ENCODE assay signal across 23 cellular contexts in genomic region chr10:58570979-58571378, GRCh38. TPM values are rescaled to one million over a fixed set of nuclear protein-coding genes. Genes with fewer than 3 reads are reported as not detected.
"Had no signal": no experiment of that assay in that cellular context is flagged by ENCODE, and none has a peak within 500 bp of the region (broad histone marks: within the 10 kb centered on the region; RNA-seq: fewer than 3 reads in every experiment).

No MANE protein-coding gene starts in this region.

- H3K27me3 ChIP-seq: MG63 had no signal

- H3K27ac ChIP-seq: KMS-11, SK-N-MC, VCaP had no signal

- H3K4me3 ChIP-seq: MG63, SK-N-MC had no signal

- H3K4me2 ChIP-seq: KMS-11 had no signal

- DNase-seq: activated CD4-positive, alpha-beta memory T cell treated with anti-CD3 and anti-CD28 coated beads for 36 hours; activated CD4-positive, alpha-beta T cell treated with anti-CD3 and anti-CD28 coated beads, Interleukin-2, amount 10 ng/mL, durations not matched to agents 7 days and 5 days; activated CD4-positive, CD25-positive, alpha-beta regulatory T cell; activated CD8-positive, alpha-beta memory T cell treated with anti-CD3 and anti-CD28 coated beads for 24 hours; activated gamma-delta T cell treated with Interleukin-2 at 50 U/mL for 16 hours; activated naive CD4-positive, alpha-beta T cell treated with anti-CD3 and anti-CD28 coated beads, Interleukin-2, amount 10 ng/mL, durations not matched to agents 7 days and 5 days; activated naive CD8-positive, alpha-beta T cell treated with anti-CD3 and anti-CD28 coated beads, Interleukin-2, amount 10 ng/mL, durations not matched to agents 7 days and 5 days; activated T-cell treated with anti-CD3 and anti-CD28 coated beads, Interleukin-2, amount 50 U/mL, for 72 hours; central memory CD4-positive, alpha-beta T cell; NCI-H1092 treated with DMSO at 0.1 percent for 48 hours; NCI-H1436; NCI-H1694 treated with DMSO at 0.1 percent for 48 hours; NCI-H2029 treated with DMSO at 0.1 percent for 48 hours; NCI-H345; NCI-H510A; NCI-H526 treated with DMSO at 0.1 percent for 48 hours; NCI-H82; T-helper 1 cell had no signal

- H3K9ac ChIP-seq: KMS-11 had no signal

- ATAC-seq: activated T-cell treated with anti-CD3 and anti-CD28 coated beads, Interleukin-2, amount 50 U/mL, for 72 hours had no signal

RNA-seq across cellular contexts. Expression of gene BICC1, which starts 58.3 kb away (rescaled TPM):
- total RNA-seq: activated CD4-positive, alpha-beta memory T cell treated with anti-CD3 and anti-CD28 coated beads for 36 hours; activated CD4-positive, alpha-beta T cell treated with anti-CD3 and anti-CD28 coated beads, Interleukin-2, amount 10 ng/mL, durations not matched to agents 7 days and 5 days; activated T-cell treated with anti-CD3 and anti-CD28 coated beads, Interleukin-2, amount 50 U/mL, for 72 hours; OCI-LY7 had no signal
